In genomic region chr7:129926618-129927017, GRCh38 we compare ENCODE assay signal across 16 cellular contexts.
"Had no signal": no experiment of that assay in that cellular context is flagged by ENCODE, and none has a peak within 500 bp of the region (broad histone marks: within the 10 kb centered on the region; RNA-seq: fewer than 3 reads in every experiment).

No MANE protein-coding gene starts in this region.

- ATAC-seq: activated CD8-positive, alpha-beta memory T cell treated with anti-CD3 and anti-CD28 coated beads, Interleukin-2, amount 10 ng/mL, durations not matched to agents 7 days and 5 days; mucosa of descending colon; right cardiac atrium; upper lobe of right lung had no signal

- H3K4me3 ChIP-seq: esophagus squamous epithelium, mucosa of descending colon, neural progenitor cell, prostate gland, stomach, upper lobe of right lung had no signal

- H3K4me1 ChIP-seq: neural progenitor cell, prostate gland, upper lobe of right lung had no signal

- H3K4me3 Mint-ChIP-seq: activated CD8-positive, alpha-beta memory T cell treated with anti-CD3 and anti-CD28 coated beads, Interleukin-2, amount 10 ng/mL, durations not matched to agents 7 days and 5 days; activated T-helper 1 cell treated with anti-CD3 and anti-CD28 coated beads, Interleukin-12 subunit alpha, Interleukin-12 subunit beta, Interleukin-2, Interleukin-4 antibody, amounts not matched to agents 30 ng/mL and 10 ng/mL and 1 ng/mL, durations not matched to agents 14 hours and 24 hours and 36 hours; memory B cell; neural progenitor cell had no signal

- H3K27me3 ChIP-seq: esophagus squamous epithelium, neural progenitor cell, stomach, upper lobe of right lung had no signal

- H3K27me3 Mint-ChIP-seq: activated CD8-positive, alpha-beta memory T cell treated with anti-CD3 and anti-CD28 coated beads, Interleukin-2, amount 10 ng/mL, durations not matched to agents 7 days and 5 days; memory B cell; naive B cell had no signal

- H2AFZ ChIP-seq: neural progenitor cell had no signal

- DNase-seq: activated CD4-positive, alpha-beta T cell treated with anti-CD3 and anti-CD28 coated beads for 1 hour; activated CD4-positive, alpha-beta T cell treated with anti-CD3 and anti-CD28 coated beads, Interleukin-2, amount 50 U/mL, for 48 hours; activated CD8-positive, alpha-beta memory T cell treated with anti-CD3 and anti-CD28 coated beads, Interleukin-2, amount 10 ng/mL, durations not matched to agents 7 days and 5 days; effector CD8-positive, alpha-beta T cell; esophagus squamous epithelium; mucosa of descending colon; naive B cell; right cardiac atrium; stomach; SW 1271; upper lobe of right lung had no signal

- H3K9me3 Mint-ChIP-seq: activated T-helper 1 cell treated with anti-CD3 and anti-CD28 coated beads, Interleukin-12 subunit alpha, Interleukin-12 subunit beta, Interleukin-2, Interleukin-4 antibody, amounts not matched to agents 30 ng/mL and 10 ng/mL and 1 ng/mL, durations not matched to agents 14 hours and 24 hours and 36 hours; memory B cell; naive B cell; neural progenitor cell had no signal

- H3K27ac ChIP-seq: esophagus squamous epithelium, neural progenitor cell, prostate gland, upper lobe of right lung, VCaP had no signal

- H3K9me3 ChIP-seq: esophagus squamous epithelium, mucosa of descending colon, prostate gland, stomach, upper lobe of right lung had no signal

- H3K4me2 ChIP-seq: neural progenitor cell had no signal

- H3K36me3 ChIP-seq: neural progenitor cell, prostate gland had no signal

- H3K27ac Mint-ChIP-seq: activated CD8-positive, alpha-beta memory T cell treated with anti-CD3 and anti-CD28 coated beads, Interleukin-2, amount 10 ng/mL, durations not matched to agents 7 days and 5 days; activated T-helper 1 cell treated with anti-CD3 and anti-CD28 coated beads, Interleukin-12 subunit alpha, Interleukin-12 subunit beta, Interleukin-2, Interleukin-4 antibody, amounts not matched to agents 30 ng/mL and 10 ng/mL and 1 ng/mL, durations not matched to agents 14 hours and 24 hours and 36 hours; memory B cell; neural progenitor cell had no signal
